ENCODE assay signal across 9 cellular contexts in genomic region chr19:44512326-44513298, GRCh38. TPM values are rescaled to one million over a fixed set of nuclear protein-coding genes. Genes with fewer than 3 reads are reported as not detected.
A peak's percentile ranks its signal among the peaks of the same experiment; 100 is the strongest.
DNase-seq lines count a peak whose midpoint lies in the region; ATAC-seq and TF ChIP-seq lines count a peak whose summit lies in the region.
"Had no signal": no experiment of that assay in that cellular context is flagged by ENCODE, and none has a peak within 500 bp of the region (broad histone marks: within the 10 kb centered on the region; RNA-seq: fewer than 3 reads in every experiment).

No MANE protein-coding gene starts in this region.

- peaks cover 15% of the 10 kb centered on the region for H3K9me3 Mint-ChIP-seq in natural killer cell treated with Interleukin-12 subunit alpha and Interleukin-12 subunit beta and Interleukin-15 and Interleukin-18, amount 100 ng/mL, for 72 hours

- H3K27me3 ChIP-seq in adipocyte (replicated peaks; ENCODE audit: control insufficient read depth, insufficient read depth, low read length): no peaks in the 10 kb centered on the region

- peaks cover 25 to 29% of the 10 kb centered on the region in 2 donors for H3K27me3 Mint-ChIP-seq in natural killer cell treated with Interleukin-12 subunit alpha and Interleukin-12 subunit beta and Interleukin-15 and Interleukin-18, amount 100 ng/mL, for 72 hours

- DNase-seq in Daoy (ENCODE audit: low read depth) (peak; percentile 27), NCI-H1092 (lab: John Stamatoyannopoulos, UW) (peak; percentile 8), adipocyte (ENCODE audit: low read depth) (peak; percentile 49), midbrain (lab: John Stamatoyannopoulos, UW) (no peak), retina (no peak)
- no peak for DNase-seq in natural killer cell treated with Interleukin-12 subunit alpha and Interleukin-12 subunit beta and Interleukin-15 and Interleukin-18, amount 100 ng/mL, for 72 hours (ENCODE audit: low spot score)

- peak; percentile 54 for TF ChIP-seq CTCF in 22Rv1 (IDR thresholded peaks at IDR 0.05)

- ATAC-seq in natural killer cell treated with Interleukin-12 subunit alpha and Interleukin-12 subunit beta and Interleukin-15 and Interleukin-18, amount 100 ng/mL, for 72 hours: peak; percentile 36 to 53
- no peak for ATAC-seq in GM21423 (IDR thresholded peaks at IDR 0.05; ENCODE audit: unreplicated experiment)

- no peaks in the 10 kb centered on the region for H3K4me1 Mint-ChIP-seq in natural killer cell treated with Interleukin-12 subunit alpha and Interleukin-12 subunit beta and Interleukin-15 and Interleukin-18, amount 100 ng/mL, for 72 hours (ENCODE audit: low read depth in 2 of 2)

- no peak overlapping the region for H3K27ac Mint-ChIP-seq in natural killer cell treated with Interleukin-12 subunit alpha and Interleukin-12 subunit beta and Interleukin-15 and Interleukin-18, amount 100 ng/mL, for 72 hours
- H3K27ac Mint-ChIP-seq: stimulated activated naive CD8-positive, alpha-beta T cell treated with anti-CD3 and anti-CD28 coated beads, Interleukin-15, Interleukin-2, amounts not matched to agents 100 ng/mL and 50 ng/mL, for 24 hours had no signal

- H3K4me3 Mint-ChIP-seq in natural killer cell treated with Interleukin-12 subunit alpha and Interleukin-12 subunit beta and Interleukin-15 and Interleukin-18, amount 100 ng/mL, for 72 hours: no peak overlapping the region
- H3K4me3 Mint-ChIP-seq: stimulated activated naive CD8-positive, alpha-beta T cell treated with anti-CD3 and anti-CD28 coated beads, Interleukin-15, Interleukin-2, amounts not matched to agents 100 ng/mL and 50 ng/mL, for 24 hours had no signal

- no peak overlapping the region for H3K4me3 ChIP-seq in adipocyte (ENCODE audit: low read length)

- H3K4me1 ChIP-seq in adipocyte (ENCODE audit: control insufficient read depth, insufficient read depth, low read length): no peaks in the 10 kb centered on the region

- H3K9me3 ChIP-seq in adipocyte (ENCODE audit: control insufficient read depth, low read length): no peaks in the 10 kb centered on the region

- H3K9ac ChIP-seq in adipocyte (ENCODE audit: low read length): no peak overlapping the region

- no peak overlapping the region for H3K27ac ChIP-seq in 22Rv1

- H3K36me3 Mint-ChIP-seq in natural killer cell treated with Interleukin-12 subunit alpha and Interleukin-12 subunit beta and Interleukin-15 and Interleukin-18, amount 100 ng/mL, for 72 hours: peaks cover 24% of the 10 kb centered on the region

- no peaks in the 10 kb centered on the region for H3K36me3 ChIP-seq in adipocyte (ENCODE audit: control insufficient read depth, insufficient read depth, low read length, severe bottlenecking)

RNA-seq across cellular contexts. Expression of gene ZNF180, which starts 12.3 kb away (rescaled TPM):
- 7.3 and 8.3 TPM in 2 replicates for total RNA-seq in Daoy (2014; rRNA removed; shearing (Covaris generic))
- total RNA-seq in natural killer cell treated with Interleukin-12 subunit alpha and Interleukin-12 subunit beta and Interleukin-15 and Interleukin-18, amount 100 ng/mL, for 72 hours: 1 to 10 TPM; 9.2 to 9.3 TPM

RNA-seq across cellular contexts. Expression of gene CEACAM20, which starts 16.9 kb away (rescaled TPM):
- total RNA-seq in Daoy (2014; rRNA removed; shearing (Covaris generic)): not detected in 2 replicates
- not detected for total RNA-seq in natural killer cell treated with Interleukin-12 subunit alpha and Interleukin-12 subunit beta and Interleukin-15 and Interleukin-18, amount 100 ng/mL, for 72 hours

Comparison
In these comparisons a context has a peak if more than half of its experiments do, and no peak if none do; other contexts are left out.
1. DNase-seq: peak in Daoy (single experiment), NCI-H1092 (single experiment) and adipocyte (single experiment); none in natural killer cell treated with Interleukin-12 subunit alpha and Interleukin-12 subunit beta and Interleukin-15 and Interleukin-18, amount 100 ng/mL, for 72 hours (single experiment), midbrain (single experiment) and retina (single experiment).